Comparison of ENCODE assay signal across 1 cellular context in genomic region chr2:137178955-137179377, GRCh38.
A peak's percentile ranks its signal among the peaks of the same experiment; 100 is the strongest.
TF ChIP-seq lines count a peak whose summit lies in the region.

No MANE protein-coding gene starts in this region.

TF ChIP-seq in GM12878, 131 proteins besides CTCF, POLR2A, EP300 and RAD21 (continues in another document):
- TF ChIP-seq ELK1 (IDR thresholded peaks at IDR 0.05; ENCODE audit: low read depth, low read length) = no peak
- peak; percentile 23; the same call in 1 of the 2 replicates for TF ChIP-seq SPI1 (IDR thresholded peaks at IDR 0.05; ENCODE audit: borderline replicate concordance, insufficient read depth, low read depth, low read length)
- peak; percentile 73 for TF ChIP-seq DPF2 (IDR thresholded peaks at IDR 0.05)
- no peak for TF ChIP-seq PML (IDR thresholded peaks at IDR 0.05; ENCODE audit: low read length)
- TF ChIP-seq BCL11A (IDR thresholded peaks at IDR 0.05; ENCODE audit: low read depth, low read length) = 0 out of 2 replicates have a peak, but pooled peaks have one; percentile 28
- no peak for TF ChIP-seq NFYA (IDR thresholded peaks at IDR 0.05; ENCODE audit: borderline replicate concordance, low read depth, low read length)
- TF ChIP-seq EZH2 (IDR thresholded peaks at IDR 0.05; ENCODE audit: borderline replicate concordance, control insufficient read depth, low read depth, low read length) = no peak
- TF ChIP-seq SKIL (IDR thresholded peaks at IDR 0.05; ENCODE audit: low read depth, poor library complexity, severe bottlenecking) = no peak
- TF ChIP-seq HDAC2 (IDR thresholded peaks at IDR 0.05) = no peak
- TF ChIP-seq SREBF1 (IDR thresholded peaks at IDR 0.05; ENCODE audit: low read length) = no peak
- no peak for TF ChIP-seq MEF2B (IDR thresholded peaks at IDR 0.05; ENCODE audit: partially characterized antibody, poor library complexity, severe bottlenecking)
- no peak for TF ChIP-seq LARP7 (IDR thresholded peaks at IDR 0.05)
- TF ChIP-seq BCL3 (IDR thresholded peaks at IDR 0.05; ENCODE audit: borderline replicate concordance, insufficient read depth, low read depth, low read length, poor library complexity, severe bottlenecking) = no peak
- TF ChIP-seq USF1 (IDR thresholded peaks at IDR 0.05; ENCODE audit: borderline replicate concordance, extremely low read length, insufficient read depth, low read depth, low read length) = no peak
- no peak; the same call in 1 of the 2 replicates for TF ChIP-seq JUND (IDR thresholded peaks at IDR 0.05; ENCODE audit: low read depth, low read length)
- TF ChIP-seq IRF5 (IDR thresholded peaks at IDR 0.05; ENCODE audit: borderline replicate concordance) = no peak
- TF ChIP-seq MYC (IDR thresholded peaks at IDR 0.05; ENCODE audit: insufficient read depth, insufficient read length, insufficient replicate concordance, low read length, severe bottlenecking) = no peak
- no peak for TF ChIP-seq ATF3 (IDR thresholded peaks at IDR 0.05; ENCODE audit: borderline replicate concordance, extremely low read depth, low read depth, low read length)
- no peak for TF ChIP-seq POLR2AphosphoS5 (IDR thresholded peaks at IDR 0.05; ENCODE audit: low read length)
- TF ChIP-seq ZNF207 (IDR thresholded peaks at IDR 0.05; ENCODE audit: borderline replicate concordance) = no peak
- no peak for TF ChIP-seq ZNF687 (IDR thresholded peaks at IDR 0.05)
- no peak for TF ChIP-seq ZBED1 (IDR thresholded peaks at IDR 0.05; ENCODE audit: borderline replicate concordance)
- no peak for TF ChIP-seq PAX5 (IDR thresholded peaks at IDR 0.05; ENCODE audit: borderline replicate concordance, low read depth, low read length)
- no peak for TF ChIP-seq SMARCA5 (IDR thresholded peaks at IDR 0.05)
- no peak for TF ChIP-seq ZNF622 (IDR thresholded peaks at IDR 0.05)
- no peak for TF ChIP-seq KLF5 (IDR thresholded peaks at IDR 0.05; ENCODE audit: partially characterized antibody)
- TF ChIP-seq POLR2AphosphoS2 (IDR thresholded peaks at IDR 0.05; ENCODE audit: low read depth, low read length) = no peak
- no peak for TF ChIP-seq HDGF (IDR thresholded peaks at IDR 0.05)
- no peak for TF ChIP-seq CREM (IDR thresholded peaks at IDR 0.05; ENCODE audit: low read depth)
- TF ChIP-seq PAX8 (IDR thresholded peaks at IDR 0.05) = no peak
- no peak for TF ChIP-seq MEF2A (IDR thresholded peaks at IDR 0.05; ENCODE audit: insufficient read depth, low read depth, low read length)
- TF ChIP-seq NR2F1 (conservative IDR thresholded peaks at IDR 0.05) = no peak
- TF ChIP-seq NBN (IDR thresholded peaks at IDR 0.05) = no peak
- TF ChIP-seq CBFB (IDR thresholded peaks at IDR 0.05; ENCODE audit: low read depth) = no peak
- no peak for TF ChIP-seq FOXM1 (IDR thresholded peaks at IDR 0.05; ENCODE audit: low read depth, low read length)
- peak; percentile 47 for TF ChIP-seq RAD51 (IDR thresholded peaks at IDR 0.05)
- no peak for TF ChIP-seq RBBP5 (conservative IDR thresholded peaks at IDR 0.05)
- no peak for TF ChIP-seq IRF3 (IDR thresholded peaks at IDR 0.05)
- TF ChIP-seq BCLAF1 (IDR thresholded peaks at IDR 0.05) = no peak
- TF ChIP-seq CHD2 (IDR thresholded peaks at IDR 0.05; ENCODE audit: borderline replicate concordance, low read depth, low read length) = no peak
- no peak for TF ChIP-seq E2F8 (IDR thresholded peaks at IDR 0.05; ENCODE audit: low read depth, partially characterized antibody)
- no peak for TF ChIP-seq YBX1 (IDR thresholded peaks at IDR 0.05)
- no peak for TF ChIP-seq BACH1 (IDR thresholded peaks at IDR 0.05; ENCODE audit: borderline replicate concordance)
- peak in 1 of 2 experiments; percentile 58; a peak in 1 of 4 replicates for TF ChIP-seq BHLHE40 (IDR thresholded peaks at IDR 0.05; ENCODE audit: borderline replicate concordance in 1 of 2, low read depth in 2 of 2, low read length in 1 of 2)
- peak; percentile 74 for TF ChIP-seq MTA2 (IDR thresholded peaks at IDR 0.05; ENCODE audit: low read depth)
- TF ChIP-seq TARDBP (IDR thresholded peaks at IDR 0.05; ENCODE audit: borderline replicate concordance) = no peak
- TF ChIP-seq IKZF2 (IDR thresholded peaks at IDR 0.05) = peak; percentile 77 to 85
